8 cellular contexts compared by ENCODE assay signal in the genomic region with DNA sequence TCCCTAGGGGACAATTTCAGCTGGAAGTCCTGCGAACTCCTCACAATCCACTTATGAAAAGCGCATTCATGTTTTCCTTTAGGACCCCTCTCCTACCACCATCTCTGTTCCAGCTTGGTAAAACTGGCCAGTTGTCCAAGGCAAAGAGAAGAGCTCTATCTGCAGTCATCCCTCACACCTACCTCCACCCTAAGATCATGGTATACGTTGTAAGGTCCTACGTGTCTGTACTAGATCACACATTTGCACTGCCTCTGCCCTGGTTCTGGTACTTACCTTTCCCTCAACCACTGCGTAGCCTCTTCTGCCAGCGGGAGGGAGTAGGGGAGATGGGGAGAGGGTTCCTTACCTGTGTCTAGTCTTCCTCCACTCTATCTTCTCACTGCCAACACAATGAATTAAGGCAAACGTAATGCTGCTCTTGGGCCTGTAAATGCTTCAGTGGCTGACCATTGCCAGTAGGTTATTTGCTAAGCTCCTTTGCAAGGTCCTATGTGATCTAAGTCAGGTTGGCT. TPM values are rescaled to one million over a fixed set of nuclear protein-coding genes. Genes with fewer than 3 reads are reported as not detected.
DNase-seq lines count a peak whose midpoint lies in the region; ATAC-seq and TF ChIP-seq lines count a peak whose summit lies in the region.

No MANE protein-coding gene starts in this region.

- H3K4me3 ChIP-seq in A673 (ENCODE audit: low read depth, low read length, poor library complexity, severe bottlenecking), result peak overlapping the region; percentile 93
- H3K4me3 ChIP-seq in HL-60 (replicated peaks; ENCODE audit: insufficient read depth, low read length), result peak overlapping the region; percentile 95

- no peaks in the 10 kb centered on the region for H3K36me3 Mint-ChIP-seq in immature natural killer cell

- H3K36me3 ChIP-seq in A673 (ENCODE audit: insufficient read depth, low read length, poor library complexity, severe bottlenecking), result no peaks in the 10 kb centered on the region

- no peak for DNase-seq in A673 (ENCODE audit: low spot score)
- no peak for DNase-seq in HL-60 (ENCODE audit: low read depth in 1 of 2, low spot score in 1 of 2)
- DNase-seq in immature natural killer cell, result no peak
- DNase-seq in activated effector memory CD4-positive, alpha-beta T cell treated with anti-CD3 and anti-CD28 coated beads, Interleukin-2, amount 50 U/mL, for 16 hours, result no peak

- 83 to 86% (median 83%) methylated on average over 7 of the region's 7 CpGs for WGBS in adipose tissue, 3 donors

- no peaks in the 10 kb centered on the region for H3K9me3 ChIP-seq in A673 (ENCODE audit: low read depth, low read length, poor library complexity, severe bottlenecking)

- peaks cover 5 to 28% (median 18%) of the 10 kb centered on the region in 3 donors for H3K27me3 Mint-ChIP-seq in immature natural killer cell (ENCODE audit: low read depth in 3 of 3)

- peaks cover 28 to 33% of the 10 kb centered on the region in 2 donors for H3K4me1 Mint-ChIP-seq in immature natural killer cell

- TSS peak; percentile 97 for BruUV-seq in A673 (replicated peaks; lab: Mats Ljungman, UMichigan)

- POLR2A ChIA-PET in A673 (lab: Charles Lee; ENCODE audit: low non-redundant PET), result no interaction called here

- peak overlapping the region; percentile 98 to 99 (median 98) for H3K27ac Mint-ChIP-seq in immature natural killer cell

- CTCF ChIA-PET in A673 (lab: Charles Lee), result interaction anchor here (0.6 to 1.1 kb wide), 3 partner anchors 50 to 250 kb away, joined by 3 to 4 read pairs (median 3); a partner anchor contains a TSS

- no peak for TF ChIP-seq CTCF in A673 (conservative IDR thresholded peaks at IDR 0.05; ENCODE audit: low read depth, low read length)
- TF ChIP-seq CTCF in HL-60 (IDR thresholded peaks at IDR 0.05; ENCODE audit: insufficient read depth, low read length), result no peak

- H3K4me3 Mint-ChIP-seq in immature natural killer cell, result peak overlapping the region; percentile 91 to 93 (median 93)

- H3K4me1 ChIP-seq in A673 (ENCODE audit: insufficient read depth, low read length, poor library complexity, severe bottlenecking), result peaks cover 10% of the 10 kb centered on the region

- intact Hi-C loops in A673 (cut with micrococcal nuclease; ENCODE audit: unreplicated experiment), result loop anchor here (5.0 kb wide), 1 partner anchor 798 kb away; no protein-coding TSS in a partner anchor

- H3K27me3 ChIP-seq in A673 (replicated peaks; ENCODE audit: insufficient read depth, low read depth, low read length, poor library complexity) (no peaks in the 10 kb centered on the region), HL-60 (ENCODE audit: insufficient read depth, poor library complexity, severe bottlenecking) (no peaks in the 10 kb centered on the region)

- H3K9me3 Mint-ChIP-seq in immature natural killer cell, result no peaks in the 10 kb centered on the region

- ATAC-seq in GM21423 (IDR thresholded peaks at IDR 0.05; ENCODE audit: unreplicated experiment), result no peak
- ATAC-seq in HG03045 (IDR thresholded peaks at IDR 0.05; ENCODE audit: unreplicated experiment), result no peak

- H3K27ac ChIP-seq in A673 (ENCODE audit: low read depth, low read length, poor library complexity, severe bottlenecking) (peak overlapping the region; percentile 93), HL-60 (replicated peaks) (peak overlapping the region; percentile 93), adipose tissue (ENCODE audit: low read depth, low read length) (peak overlapping the region; percentile 66), temporal lobe (ENCODE audit: low read depth, low read length) (peak overlapping the region; percentile 94)

RNA-seq across cellular contexts. Expression of a gene that starts 0.7 kb away (rescaled TPM):
- total RNA-seq in A673 (2021), result 59.0 and 67.9 TPM in 2 replicates
- 10 to 100 TPM in 2 of 3 donors, 1 to 10 TPM in 1; 7.2 to 11.7 (median 11.2) TPM for polyA plus RNA-seq in adipose tissue
- polyA plus RNA-seq in immature natural killer cell, result 10 to 100 TPM; 17.5 to 20.0 (median 18.5) TPM
- 52.9 TPM for total RNA-seq in temporal lobe

RNA-seq across cellular contexts. Expression of a gene that starts 49.6 kb away (rescaled TPM):
- 20.0 and 23.3 TPM in 2 replicates for total RNA-seq in A673 (2021)
- polyA plus RNA-seq in adipose tissue, result 1 to 10 TPM; 4.4 to 7.4 (median 6.8) TPM
- polyA plus RNA-seq in immature natural killer cell, result 10 to 100 TPM in 2 of 3 donors, 1 to 10 TPM in 1; 6.3 to 13.6 (median 13.1) TPM
- total RNA-seq in temporal lobe, result 16.2 TPM
